Comparison of ENCODE assay signal across 8 cellular contexts in the genomic region with DNA sequence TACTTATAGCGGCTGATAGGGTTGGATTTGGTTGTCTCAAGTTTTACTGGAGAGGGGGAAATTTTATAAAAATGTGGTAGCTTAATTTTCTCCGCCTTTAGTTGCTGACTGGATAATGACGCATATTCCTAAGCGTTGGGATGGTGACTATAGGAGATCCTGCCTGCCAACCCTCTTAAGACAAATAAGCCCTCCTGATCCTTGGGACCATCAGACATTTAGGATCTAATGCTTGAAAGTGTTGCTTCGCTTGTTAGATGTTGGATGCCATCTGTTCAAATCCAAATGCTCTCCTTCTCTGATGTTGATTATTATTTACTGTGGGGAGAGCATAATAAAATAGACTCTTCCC. TPM values are rescaled to one million over a fixed set of nuclear protein-coding genes. Genes with fewer than 3 reads are reported as not detected.
DNase-seq lines count a peak whose midpoint lies in the region; ATAC-seq and TF ChIP-seq lines count a peak whose summit lies in the region.

No MANE protein-coding gene starts in this region.

- H3K9me3 ChIP-seq in DOHH2 (ENCODE audit: control insufficient read depth, insufficient read depth, low read length) (no peaks in the 10 kb centered on the region), NT2/D1 (ENCODE audit: insufficient read depth, low read length) (no peaks in the 10 kb centered on the region), endodermal cell (ENCODE audit: control insufficient read depth, low read length) (no peaks in the 10 kb centered on the region), ovary (no peaks in the 10 kb centered on the region)

- TF ChIP-seq EP300 in ovary (IDR thresholded peaks at IDR 0.05), result no peak

- peak overlapping the region; percentile 72 for H3K4me2 ChIP-seq in DOHH2 (ENCODE audit: low read length)

- H3K27ac Mint-ChIP-seq in endodermal cell, result peak overlapping the region; percentile 93

- no peak overlapping the region for H3K27ac ChIP-seq in DOHH2 (ENCODE audit: low read depth, low read length)
- H3K27ac ChIP-seq in endodermal cell (ENCODE audit: low read depth, low read length), result no peak overlapping the region
- H3K27ac ChIP-seq in ovary, result no peak overlapping the region

- WGBS in endodermal cell (ENCODE audit: insufficient coverage in 1 of 2, insufficient read length in 1 of 2), 2 experiments, result 20 to 35% methylated on average over 2 to 5 of the region's 5 CpGs
- 47 to 49% (median 49%) methylated on average over 5 of the region's 5 CpGs for WGBS in ovary, 3 donors

- H3K36me3 ChIP-seq in DOHH2 (ENCODE audit: control insufficient read depth, low read length) (no peaks in the 10 kb centered on the region), NT2/D1 (ENCODE audit: insufficient read depth, insufficient read length, low read length) (no peaks in the 10 kb centered on the region), endodermal cell (ENCODE audit: control insufficient read depth, insufficient read depth, low read length) (no peaks in the 10 kb centered on the region), ovary (no peaks in the 10 kb centered on the region)

- intact Hi-C loops in ovary (cut with DNase I), result loop anchor here in 1 of 4 donors (10.0 kb wide), 1 partner anchor 70 kb away; no protein-coding TSS in a partner anchor

- H3K27me3 ChIP-seq in DOHH2 (ENCODE audit: control insufficient read depth, low read length), result peaks cover 12% of the 10 kb centered on the region
- peaks cover 18% of the 10 kb centered on the region for H3K27me3 ChIP-seq in NT2/D1 (ENCODE audit: insufficient read depth, insufficient read length)
- H3K27me3 ChIP-seq in endodermal cell (ENCODE audit: control insufficient read depth, insufficient read depth, low read length, poor library complexity, severe bottlenecking), result peaks cover 8% of the 10 kb centered on the region
- no peaks in the 10 kb centered on the region for H3K27me3 ChIP-seq in ovary

- H3K36me3 Mint-ChIP-seq in endodermal cell (ENCODE audit: low read depth), result no peaks in the 10 kb centered on the region

- TF ChIP-seq CTCF in DOHH2 (IDR thresholded peaks at IDR 0.05; ENCODE audit: low read depth, low read length, poor library complexity, severe bottlenecking), result no peak
- no peak for TF ChIP-seq CTCF in endodermal cell (conservative IDR thresholded peaks at IDR 0.05)
- TF ChIP-seq CTCF in ovary (IDR thresholded peaks at IDR 0.05), result no peak

- DNase-seq in NT2/D1 (ENCODE audit: low read depth, low spot score) (no peak), endodermal cell (no peak), ovary (no peak), left lobe of liver (ENCODE audit: low spot score) (no peak)

- peaks cover 45% of the 10 kb centered on the region for H3K4me1 ChIP-seq in DOHH2 (ENCODE audit: control insufficient read depth, low read length)
- no peaks in the 10 kb centered on the region for H3K4me1 ChIP-seq in NT2/D1 (ENCODE audit: insufficient read depth, insufficient read length)
- H3K4me1 ChIP-seq in endodermal cell (ENCODE audit: control insufficient read depth, insufficient read depth, low read length), result no peaks in the 10 kb centered on the region
- peaks cover 11% of the 10 kb centered on the region for H3K4me1 ChIP-seq in ovary (ENCODE audit: insufficient read depth)

- H3F3A ChIP-seq in DOHH2 (ENCODE audit: control insufficient read depth, insufficient read depth), result peaks cover 6% of the 10 kb centered on the region

- peaks cover 34% of the 10 kb centered on the region for H3K4me1 Mint-ChIP-seq in endodermal cell

- H3K4me3 ChIP-seq in DOHH2 (ENCODE audit: low read length) (peak overlapping the region; percentile 92), NT2/D1 (ENCODE audit: insufficient read length, low read depth) (peak overlapping the region; percentile 73), endodermal cell (ENCODE audit: low read length) (peak overlapping the region; percentile 94), ovary (peak overlapping the region; percentile 72)

- peak overlapping the region; percentile 77 for H3K9ac ChIP-seq in NT2/D1 (ENCODE audit: insufficient read length, low read depth)
- H3K9ac ChIP-seq in endodermal cell (ENCODE audit: extremely low read depth, low read length, poor library complexity, severe bottlenecking), result peak overlapping the region; percentile 77

- peaks cover 11% of the 10 kb centered on the region for H3K27me3 Mint-ChIP-seq in endodermal cell (ENCODE audit: insufficient read depth)

- no peak for TF ChIP-seq POLR2A in ovary (IDR thresholded peaks at IDR 0.05)

- H3K4me3 Mint-ChIP-seq in endodermal cell, result peak overlapping the region; percentile 94

- no peaks in the 10 kb centered on the region for H3K9me3 Mint-ChIP-seq in endodermal cell

- no peaks in the 10 kb centered on the region for H3K9me2 ChIP-seq in DOHH2 (replicated peaks; ENCODE audit: control insufficient read depth, low read length)

- peaks cover 63% of the 10 kb centered on the region for H3K79me2 ChIP-seq in DOHH2 (ENCODE audit: control insufficient read depth, low read length)

- ATAC-seq in GM18873 (IDR thresholded peaks at IDR 0.05; ENCODE audit: low FRiP score, unreplicated experiment) (no peak), left lobe of liver (no peak), GM18858 (IDR thresholded peaks at IDR 0.05; ENCODE audit: unreplicated experiment) (no peak), HG03280 (IDR thresholded peaks at IDR 0.05; ENCODE audit: unreplicated experiment) (no peak)

- peaks cover 9% of the 10 kb centered on the region; the same call in 1 of the 2 replicates for H4K20me1 ChIP-seq in DOHH2 (ENCODE audit: control insufficient read depth, insufficient read depth, low read depth, low read length)

RNA-seq across cellular contexts. Expression of gene RAPGEF2, which starts 2.2 kb away (rescaled TPM):
- 10 to 100 TPM; 63.4 to 78.2 TPM for total RNA-seq in endodermal cell
- polyA plus RNA-seq in endodermal cell (2013, experiment 1 of 2), result 39.0 TPM
- 38.9 TPM for polyA plus RNA-seq in endodermal cell (2013, experiment 2 of 2)
- 10 to 100 TPM; 22.4 to 46.5 (median 25.4) TPM for total RNA-seq in ovary
- 10 to 100 TPM; 11.5 to 26.1 TPM for polyA plus RNA-seq in ovary
- total RNA-seq in left lobe of liver, result 31.0 TPM
